13 cellular contexts compared by ENCODE assay signal in genomic region chr14:54108481-54109471, GRCh38.
DNase-seq lines count a peak whose midpoint lies in the region; ATAC-seq and TF ChIP-seq lines count a peak whose summit lies in the region.
"Had no signal": no experiment of that assay in that cellular context is flagged by ENCODE, and none has a peak within 500 bp of the region (broad histone marks: within the 10 kb centered on the region; RNA-seq: fewer than 3 reads in every experiment).

No MANE protein-coding gene starts in this region.

- dilution Hi-C loops in mammary epithelial cell (cut with HindIII; ENCODE audit: low sequenced_read_pairs), result no loop called here

- H2AFZ ChIP-seq in mammary epithelial cell (ENCODE audit: low read depth, low read length), result no peak overlapping the region

- H3K4me3 Mint-ChIP-seq in Calu3 (ENCODE audit: low read depth, unreplicated experiment), result no peak overlapping the region
- H3K4me3 Mint-ChIP-seq in natural killer cell, result no peak overlapping the region
- H3K4me3 Mint-ChIP-seq in activated T-cell treated with anti-CD3 and anti-CD28 coated beads, Interleukin-2, amount 50 U/mL, for 4 hours, result no peak overlapping the region
- H3K4me3 Mint-ChIP-seq: activated CD4-positive, alpha-beta T cell treated with anti-CD3 and anti-CD28 coated beads, Interleukin-2, amount 10 ng/mL, durations not matched to agents 24 days and 14 days; activated naive CD8-positive, alpha-beta T cell; memory B cell had no signal

- no peaks in the 10 kb centered on the region for H4K20me1 ChIP-seq in mammary epithelial cell (ENCODE audit: insufficient read depth, low read length)

- H3K27me3 ChIP-seq in MG63 (no peaks in the 10 kb centered on the region), mammary epithelial cell (ENCODE audit: insufficient read depth, low read length) (no peaks in the 10 kb centered on the region)

- H3K27ac ChIP-seq in mammary epithelial cell (ENCODE audit: insufficient read depth, low read depth, low read length), result peak overlapping the region; percentile 92

- H3K36me3 ChIP-seq in MG63 (no peaks in the 10 kb centered on the region), mammary epithelial cell (ENCODE audit: insufficient read depth, low read length) (no peaks in the 10 kb centered on the region)

- DNase-seq in Calu3 (peak; percentile 39), MG63 (peak; percentile 39), mammary epithelial cell (peak; percentile 75), myocyte (ENCODE audit: low read depth) (peak; percentile 53), Right ventricle myocardium inferior (ENCODE audit: missing footprints) (no peak), natural killer cell (no peak)
- DNase-seq in activated T-cell treated with anti-CD3 and anti-CD28 coated beads, Interleukin-2, amount 50 U/mL, for 4 hours, result no peak
- DNase-seq: activated CD4-positive, alpha-beta T cell treated with anti-CD3 and anti-CD28 coated beads, Interleukin-2, amount 10 ng/mL, durations not matched to agents 24 days and 14 days had no signal

- H3K27ac Mint-ChIP-seq in Calu3 (ENCODE audit: unreplicated experiment) (peak overlapping the region; percentile 61), natural killer cell (no peak overlapping the region)
- H3K27ac Mint-ChIP-seq: activated CD4-positive, alpha-beta T cell treated with anti-CD3 and anti-CD28 coated beads, Interleukin-2, amount 10 ng/mL, durations not matched to agents 24 days and 14 days; activated naive CD8-positive, alpha-beta T cell; memory B cell had no signal

- TF ChIP-seq CTCF in Calu3 (IDR thresholded peaks at IDR 0.05; ENCODE audit: unreplicated experiment) (no peak), mammary epithelial cell (conservative IDR thresholded peaks at IDR 0.05 in 1 of 2, IDR thresholded peaks at IDR 0.05 in 1 of 2; ENCODE audit: extremely low read depth in 1 of 2, insufficient read depth in 1 of 2, low read depth in 1 of 2, low read length in 2 of 2) (no peak), natural killer cell (IDR thresholded peaks at IDR 0.05) (no peak)

- in situ Hi-C loops in mammary epithelial cell (cut with MboI; ENCODE audit: low sequenced_read_pairs in 2 of 2), result no loop called here

- H3K9me3 ChIP-seq in MG63, result no peaks in the 10 kb centered on the region
- H3K9me3 ChIP-seq in mammary epithelial cell (replicated peaks; ENCODE audit: insufficient read depth, low read length), result no peaks in the 10 kb centered on the region

- CTCF ChIA-PET in Calu3 (lab: Charles Lee), result no interaction called here
- CTCF ChIA-PET in mammary epithelial cell (lab: Charles Lee; ENCODE audit: low non-redundant PET), result no interaction called here

- no TSS peak for BruUV-seq in Calu3 (replicated peaks; lab: Mats Ljungman, UMichigan)
- no TSS peak for BruUV-seq in mammary epithelial cell (replicated peaks; lab: Mats Ljungman, UMichigan)

- H3K9ac ChIP-seq in mammary epithelial cell (ENCODE audit: insufficient read depth, low read length), result no peak overlapping the region

- H3K27me3 Mint-ChIP-seq in Calu3 (ENCODE audit: unreplicated experiment) (no peaks in the 10 kb centered on the region), natural killer cell (ENCODE audit: low read depth in 2 of 2) (no peaks in the 10 kb centered on the region)
- H3K27me3 Mint-ChIP-seq in activated T-cell treated with anti-CD3 and anti-CD28 coated beads, Interleukin-2, amount 50 U/mL, for 4 hours (ENCODE audit: low read depth), result peaks cover 3% of the 10 kb centered on the region
- H3K27me3 Mint-ChIP-seq: activated CD4-positive, alpha-beta T cell treated with anti-CD3 and anti-CD28 coated beads, Interleukin-2, amount 10 ng/mL, durations not matched to agents 24 days and 14 days had no signal

- H3K4me1 Mint-ChIP-seq in Calu3 (ENCODE audit: low read depth, unreplicated experiment) (peaks cover 41% of the 10 kb centered on the region), natural killer cell (no peaks in the 10 kb centered on the region)
- H3K4me1 Mint-ChIP-seq in activated T-cell treated with anti-CD3 and anti-CD28 coated beads, Interleukin-2, amount 50 U/mL, for 4 hours (ENCODE audit: low read depth), result no peaks in the 10 kb centered on the region
- H3K4me1 Mint-ChIP-seq: activated CD4-positive, alpha-beta T cell treated with anti-CD3 and anti-CD28 coated beads, Interleukin-2, amount 10 ng/mL, durations not matched to agents 24 days and 14 days; memory B cell had no signal

- intact Hi-C loops in Calu3 (cut with micrococcal nuclease; ENCODE audit: unreplicated experiment) (loop anchor here (5.0 to 10.0 kb wide), 3 partner anchors 61 to 154 kb away; partner anchors contain the start of gene BMP4), mammary epithelial cell (cut with micrococcal nuclease) (loop anchor here (5.0 to 10.0 kb wide), 2 partner anchors 206 to 289 kb away; partner anchors contain the start of gene CDKN3), Right ventricle myocardium inferior (cut with DNase I) (no loop called here), natural killer cell (cut with micrococcal nuclease) (no loop called here)

- peaks cover 67% of the 10 kb centered on the region for H3K4me1 ChIP-seq in mammary epithelial cell (ENCODE audit: insufficient read depth, low read length)

- H3K4me2 ChIP-seq in mammary epithelial cell (ENCODE audit: insufficient read depth, low read depth, low read length), result peak overlapping the region; percentile 60

- ATAC-seq in Right ventricle myocardium inferior (no peak), HG03521 (IDR thresholded peaks at IDR 0.05; ENCODE audit: unreplicated experiment) (no peak), natural killer cell (no peak)
- no peak for ATAC-seq in activated T-cell treated with anti-CD3 and anti-CD28 coated beads, Interleukin-2, amount 50 U/mL, for 4 hours
- ATAC-seq: esophagus mucosa, sciatic nerve had no signal

- no peaks in the 10 kb centered on the region for H3K79me2 ChIP-seq in mammary epithelial cell (ENCODE audit: insufficient read depth, low read length)

- 0% methylated on average over 3 of the region's 3 CpGs for WGBS in mammary epithelial cell (ENCODE audit: low coverage, missing lambda C conversion rate)

- H3K9me3 Mint-ChIP-seq in Calu3 (ENCODE audit: low read depth, unreplicated experiment) (no peaks in the 10 kb centered on the region), natural killer cell (peaks cover 4 to 5% of the 10 kb centered on the region in 2 donors)
- no peaks in the 10 kb centered on the region for H3K9me3 Mint-ChIP-seq in activated T-cell treated with anti-CD3 and anti-CD28 coated beads, Interleukin-2, amount 50 U/mL, for 4 hours
- H3K9me3 Mint-ChIP-seq: memory B cell had no signal

- no peaks in the 10 kb centered on the region for H3K36me3 Mint-ChIP-seq in Calu3 (ENCODE audit: insufficient read depth, unreplicated experiment)
- no peaks in the 10 kb centered on the region for H3K36me3 Mint-ChIP-seq in natural killer cell
- H3K36me3 Mint-ChIP-seq in activated T-cell treated with anti-CD3 and anti-CD28 coated beads, Interleukin-2, amount 50 U/mL, for 4 hours (ENCODE audit: insufficient read depth), result no peaks in the 10 kb centered on the region
- H3K36me3 Mint-ChIP-seq: activated naive CD8-positive, alpha-beta T cell; memory B cell had no signal

- H3K4me3 ChIP-seq in MG63 (no peak overlapping the region), mammary epithelial cell (replicated peaks in 1 of 3; ENCODE audit: insufficient read depth in 1 of 3, low read depth in 2 of 3, low read length in 3 of 3) (no peak overlapping the region)

Comparison
In these comparisons a context has a peak if more than half of its experiments do, and no peak if none do; other contexts are left out.
1. DNase-seq: peak in Calu3 (single experiment), MG63 (single experiment), mammary epithelial cell (single experiment) and myocyte (single experiment); none in Right ventricle myocardium inferior (single experiment), natural killer cell (single experiment) and activated T-cell treated with anti-CD3 and anti-CD28 coated beads, Interleukin-2, amount 50 U/mL, for 4 hours (single experiment).
2. intact Hi-C loops: an anchor here in Calu3 (5.0 to 10.0 kb wide) and mammary epithelial cell (5.0 to 10.0 kb wide); none called in Right ventricle myocardium inferior and natural killer cell.